ENCODE assay signal across 21 cellular contexts in genomic region chr14:60233251-60233650, GRCh38. TPM values are rescaled to one million over a fixed set of nuclear protein-coding genes. Genes with fewer than 3 reads are reported as not detected.
A peak's percentile ranks its signal among the peaks of the same experiment; 100 is the strongest.
DNase-seq lines count a peak whose midpoint lies in the region; ATAC-seq, FAIRE-seq and TF ChIP-seq lines count a peak whose summit lies in the region.
"Had no signal": no experiment of that assay in that cellular context is flagged by ENCODE, and none has a peak within 500 bp of the region (broad histone marks: within the 10 kb centered on the region; RNA-seq: fewer than 3 reads in every experiment).

No MANE protein-coding gene starts in this region.

- ATAC-seq in GM18909 (IDR thresholded peaks at IDR 0.05; ENCODE audit: poor library complexity, unreplicated experiment), result no peak
- ATAC-seq: K562 had no signal

- peak; percentile 13 for DNase-seq in ELR (ENCODE audit: low read depth)
- DNase-seq in LHCN-M2 (ENCODE audit: low read depth), result peak; percentile 20
- DNase-seq in bronchial epithelial cell (ENCODE audit: low read depth), result no peak
- no peak for DNase-seq in testis
- DNase-seq in dermis blood vessel endothelial cell, result no peak
- DNase-seq: ACHN; C1 segment of cervical spinal cord; CD8-positive, alpha-beta memory T cell; DMS53; NCI-H1105 treated with DMSO at 0.1 percent for 48 hours; NCI-H1694 treated with DMSO at 0.1 percent for 48 hours; NCI-H2107; NCI-H510A; NCI-H748 treated with DMSO at 0.1 percent for 48 hours; NK-92 treated with Interleukin-12 subunit alpha and Interleukin-12 subunit beta, amount 100 ng/mL, for 24 hours; RPMI8226; SHP77 treated with DMSO at 0.1 percent for 48 hours had no signal

- intact Hi-C loops in testis (cut with DNase I; ENCODE audit: low total_unique reads), result no loop called here

- H3K36me3 ChIP-seq in bronchial epithelial cell (ENCODE audit: control insufficient read depth, insufficient read depth, low read length), result no peaks in the 10 kb centered on the region
- H3K36me3 ChIP-seq in liver (ENCODE audit: control insufficient read depth in 4 of 4, insufficient read depth in 3 of 4, low read depth in 1 of 4, low read length in 3 of 4), result no peaks in the 10 kb centered on the region
- no peaks in the 10 kb centered on the region for H3K36me3 ChIP-seq in testis (ENCODE audit: low read depth, missing control alignments)
- H3K36me3 ChIP-seq: HAP-1 had no signal

- no peak overlapping the region for H3K4me3 ChIP-seq in bronchial epithelial cell (ENCODE audit: low read depth, low read length)
- no peak overlapping the region for H3K4me3 ChIP-seq in liver (ENCODE audit: low read depth in 1 of 3, low read length in 3 of 3)
- H3K4me3 ChIP-seq in testis, result no peak overlapping the region
- H3K4me3 ChIP-seq: HAP-1, K562 had no signal

- H3K4me1 ChIP-seq in liver (ENCODE audit: control insufficient read depth in 4 of 4, insufficient read depth in 4 of 4, low read length in 3 of 4) (no peaks in the 10 kb centered on the region), testis (no peaks in the 10 kb centered on the region)
- H3K4me1 ChIP-seq: HAP-1 had no signal

- H3K27ac ChIP-seq in liver (ENCODE audit: low read depth in 1 of 2, low read length in 2 of 2) (no peak overlapping the region), testis (no peak overlapping the region)

- TF ChIP-seq CTCF in bronchial epithelial cell (IDR thresholded peaks at IDR 0.05; ENCODE audit: insufficient read depth, low read length, severe bottlenecking) (no peak), liver (IDR thresholded peaks at IDR 0.05; ENCODE audit: low read depth, low read length, missing input control) (no peak), testis (IDR thresholded peaks at IDR 0.05) (no peak)

- H3K27me3 ChIP-seq in bronchial epithelial cell (ENCODE audit: control insufficient read depth, insufficient read depth, low read length), result no peaks in the 10 kb centered on the region
- no peaks in the 10 kb centered on the region for H3K27me3 ChIP-seq in liver (ENCODE audit: control insufficient read depth in 4 of 4, insufficient read depth in 4 of 4, low read length in 3 of 4)
- H3K27me3 ChIP-seq in testis, result no peaks in the 10 kb centered on the region

- peak in 1 of 2 donors; percentile 4 for TF ChIP-seq RAD21 in liver (IDR thresholded peaks at IDR 0.05)

- no peak for TF ChIP-seq POLR2A in testis (IDR thresholded peaks at IDR 0.05)

- H3K9me3 ChIP-seq in liver (ENCODE audit: control insufficient read depth in 4 of 4, low read length in 3 of 4) (no peaks in the 10 kb centered on the region), testis (no peaks in the 10 kb centered on the region)
- H3K9me3 ChIP-seq: HAP-1 had no signal

- WGBS in liver, result 85% methylated on average over 3 of the region's 3 CpGs
- WGBS in testis, 2 donors, result 85 to 88% methylated on average over 3 of the region's 3 CpGs

- FAIRE-seq in bronchial epithelial cell (lab: Jason Lieb, UNC), result peak; percentile 64
- FAIRE-seq: K562 had no signal

- no peak overlapping the region for H3K9ac ChIP-seq in liver (ENCODE audit: low read depth in 1 of 2, low read length in 2 of 2)

TF ChIP-seq in liver, 16 proteins besides CTCF, POLR2A, EP300 and RAD21:
- TF ChIP-seq TAF1 (conservative IDR thresholded peaks at IDR 0.05), result no peak
- TF ChIP-seq, protein P1, sequence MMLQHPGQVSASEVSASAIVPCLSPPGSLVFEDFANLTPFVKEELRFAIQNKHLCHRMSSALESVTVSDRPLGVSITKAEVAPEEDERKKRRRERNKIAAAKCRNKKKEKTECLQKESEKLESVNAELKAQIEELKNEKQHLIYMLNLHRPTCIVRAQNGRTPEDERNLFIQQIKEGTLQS (IDR thresholded peaks at IDR 0.05), result no peak
- TF ChIP-seq HNF4A (conservative IDR thresholded peaks at IDR 0.05), result peak; percentile 19 to 41
TF ChIP-seq in liver: peak in this region for 1.

RNA-seq across cellular contexts. Expression of gene PPM1A, which starts 15.8 kb away (rescaled TPM):
- total RNA-seq in LHCN-M2 (2014; rRNA removed), result 12.6 and 18.2 TPM in 2 replicates
- 17.0 TPM for polyA plus RNA-seq in LHCN-M2 (2012)
- total RNA-seq in bronchial epithelial cell, result 30.6 and 35.5 TPM in 2 replicates
- 10 to 100 TPM; 33.2 to 43.2 TPM for total RNA-seq in liver
- 10 to 100 TPM; 23.0 to 25.8 TPM for polyA plus RNA-seq in liver
- 10 to 100 TPM; 73.0 to 91.1 TPM for total RNA-seq in testis
- polyA plus RNA-seq in testis (ENCODE audit: insufficient read depth, low read depth, low replicate concordance), result 146 TPM
- 23.1 and 42.1 TPM in 2 replicates for total RNA-seq in dermis blood vessel endothelial cell

Comparison
In these comparisons a context has a peak if more than half of its experiments do, and no peak if none do; other contexts are left out.
1. DNase-seq: peak in ELR (single experiment) and LHCN-M2 (single experiment); none in bronchial epithelial cell (single experiment), testis (single experiment) and dermis blood vessel endothelial cell (single experiment).